In genomic region chr10:98684019-98684899, GRCh38 we compare ENCODE assay signal across 26 cellular contexts.
"Had no signal": no experiment of that assay in that cellular context is flagged by ENCODE, and none has a peak within 500 bp of the region (broad histone marks: within the 10 kb centered on the region; RNA-seq: fewer than 3 reads in every experiment).

No MANE protein-coding gene starts in this region.

- DNase-seq: activated CD4-positive, alpha-beta T cell treated with anti-CD3 and anti-CD28 coated beads for 36 hours; activated CD4-positive, alpha-beta T cell treated with anti-CD3 and anti-CD28 coated beads, Interleukin-2, amount 50 U/mL, for 4 hours; activated CD8-positive, alpha-beta memory T cell treated with anti-CD3 and anti-CD28 coated beads for 24 hours; activated CD8-positive, alpha-beta memory T cell treated with anti-CD3 and anti-CD28 coated beads, Interleukin-2, amount 50 U/mL, for 48 hours; activated naive CD4-positive, alpha-beta T cell; activated T-cell treated with anti-CD3 and anti-CD28 coated beads, Interleukin-2, amount 50 U/mL, for 4 hours; adrenal gland; central memory CD4-positive, alpha-beta T cell; dermis blood vessel endothelial cell; effector memory CD4-positive, alpha-beta T cell; left ventricle myocardium inferior; mammary epithelial cell; midbrain; natural killer cell; psoas muscle; right cardiac atrium; stimulated activated CD4-positive, alpha-beta T cell treated with anti-CD3 and anti-CD28 coated beads, Interleukin-12 subunit alpha, Interleukin-12 subunit beta, amount 100 ng/mL, for 4 hours; stimulated activated CD4-positive, alpha-beta T cell treated with anti-CD3 and anti-CD28 coated beads, Interleukin-4, amount 100 ng/mL, for 4 hours; stimulated activated naive CD8-positive, alpha-beta T cell treated with anti-CD3 and anti-CD28 coated beads, Interleukin-15, Interleukin-2, amounts not matched to agents 100 U/mL and 50 U/mL, for 24 hours; T-helper 9 cell; thyroid gland had no signal

- H3K36me3 ChIP-seq: adrenal gland, ascending aorta, left ventricle myocardium inferior, thyroid gland had no signal

- H3K27me3 ChIP-seq: adrenal gland, ascending aorta, thyroid gland had no signal

- H3K4me1 ChIP-seq: adrenal gland, ascending aorta, left ventricle myocardium inferior, psoas muscle, thyroid gland had no signal

- H3K4me1 Mint-ChIP-seq: activated CD4-positive, alpha-beta T cell treated with anti-CD3 and anti-CD28 coated beads for 36 hours; natural killer cell; WTC11 had no signal

- H3K36me3 Mint-ChIP-seq: activated naive CD8-positive, alpha-beta T cell had no signal

- H3K27ac Mint-ChIP-seq: activated CD4-positive, alpha-beta T cell treated with anti-CD3 and anti-CD28 coated beads for 36 hours; activated naive CD8-positive, alpha-beta T cell; activated T-helper 2 cell treated with anti-CD3 and anti-CD28 coated beads, Interferon-gamma antibody, Interleukin-2, Interleukin-4, amounts not matched to agents 10 μg/mL and 5 μg/mL and 100 μg/mL, durations not matched to agents 14 hours and 24 hours and 36 hours; natural killer cell; WTC11 had no signal

- H3K4me3 ChIP-seq: adrenal gland, ascending aorta, left ventricle myocardium inferior, psoas muscle, thyroid gland had no signal

- ATAC-seq: activated CD4-positive, alpha-beta T cell treated with anti-CD3 and anti-CD28 coated beads for 36 hours; activated T-cell treated with anti-CD3 and anti-CD28 coated beads, Interleukin-2, amount 50 U/mL, for 4 hours; esophagus mucosa; natural killer cell; psoas muscle; right cardiac atrium; stimulated activated naive CD8-positive, alpha-beta T cell treated with anti-CD3 and anti-CD28 coated beads, Interleukin-15, Interleukin-2, amounts not matched to agents 100 U/mL and 50 U/mL, for 24 hours; WTC11 had no signal

- H3K9me3 ChIP-seq: adrenal gland, thyroid gland had no signal

- H3K27ac ChIP-seq: adrenal gland, ascending aorta, left ventricle myocardium inferior, psoas muscle, thyroid gland had no signal

- H3K4me3 Mint-ChIP-seq: activated CD4-positive, alpha-beta T cell treated with anti-CD3 and anti-CD28 coated beads for 36 hours; activated naive CD8-positive, alpha-beta T cell; activated T-cell treated with anti-CD3 and anti-CD28 coated beads, Interleukin-2, amount 50 U/mL, for 4 hours; natural killer cell; WTC11 had no signal
